In genomic region chr2:47078541-47079482, GRCh38 we compare ENCODE assay signal across 1 cellular context.
TF ChIP-seq lines count a peak whose summit lies in the region.

No MANE protein-coding gene starts in this region.

TF ChIP-seq in GM23338, 12 proteins besides CTCF, POLR2A, EP300 and RAD21 (continued from another document):
- TF ChIP-seq ZNF462 (CRISPR knock-in tag; IDR thresholded peaks at IDR 0.05) (no peak), STAT1 (IDR thresholded peaks at IDR 0.05; ENCODE audit: unreplicated experiment) (no peak), ZNF114 (CRISPR knock-in tag; IDR thresholded peaks at IDR 0.05) (no peak)
TF ChIP-seq in GM23338: peak in this region for 0.
